8 cellular contexts compared by ENCODE assay signal in the genomic region with DNA sequence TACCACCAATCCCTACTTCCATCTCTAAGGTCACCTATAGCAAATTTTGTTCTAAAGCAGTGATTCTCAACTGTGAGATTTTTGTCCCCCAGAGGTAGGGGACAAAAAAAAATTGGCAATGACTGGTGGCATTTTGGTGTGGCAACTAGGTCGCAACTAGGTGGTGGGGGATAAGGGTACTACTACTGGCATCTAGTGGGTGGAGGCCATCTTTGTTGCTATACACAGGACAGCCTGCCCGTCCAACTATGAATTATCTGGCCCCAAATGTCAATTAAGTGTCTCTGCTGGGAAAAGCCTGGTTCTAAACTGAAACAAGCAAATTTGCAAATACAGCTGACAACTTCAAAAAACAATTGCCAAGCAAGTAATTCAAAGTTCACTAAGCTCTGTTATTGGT. TPM values are rescaled to one million over a fixed set of nuclear protein-coding genes. Genes with fewer than 3 reads are reported as not detected.
DNase-seq lines count a peak whose midpoint lies in the region; ATAC-seq and TF ChIP-seq lines count a peak whose summit lies in the region.

No MANE protein-coding gene starts in this region.

- H3K4me3 Mint-ChIP-seq in activated T-cell treated with anti-CD3 and anti-CD28 coated beads, Interleukin-2, amount 50 U/mL, for 4 hours: peak overlapping the region; percentile 95
- peak overlapping the region; percentile 92 for H3K4me3 Mint-ChIP-seq in WTC11

- CTCF ChIA-PET in WTC11 (lab: Charles Lee): interaction anchor here (0.7 to 1.7 kb wide), 3 partner anchors 48 to 445 kb away, joined by 3 to 5 read pairs (median 3); no protein-coding TSS in a partner anchor

- peaks cover 8% of the 10 kb centered on the region for H3K4me1 ChIP-seq in iPS-18a (ENCODE audit: control insufficient read depth, low read depth, low read length)

- peak overlapping the region; percentile 84 for H3K4me3 ChIP-seq in iPS-18a (ENCODE audit: low read length)

- no peaks in the 10 kb centered on the region for H3K9me3 Mint-ChIP-seq in activated T-cell treated with anti-CD3 and anti-CD28 coated beads, Interleukin-2, amount 50 U/mL, for 4 hours
- peaks cover 2% of the 10 kb centered on the region; the same call in 1 of the 2 replicates for H3K9me3 Mint-ChIP-seq in WTC11

- ATAC-seq in activated T-cell treated with anti-CD3 and anti-CD28 coated beads, Interleukin-2, amount 50 U/mL, for 4 hours: no peak
- no peak for ATAC-seq in WTC11

- H3K27me3 Mint-ChIP-seq in activated T-cell treated with anti-CD3 and anti-CD28 coated beads, Interleukin-2, amount 50 U/mL, for 4 hours (ENCODE audit: low read depth): no peaks in the 10 kb centered on the region
- H3K27me3 Mint-ChIP-seq in WTC11 (ENCODE audit: low read depth): no peaks in the 10 kb centered on the region

- H3K36me3 Mint-ChIP-seq in activated T-cell treated with anti-CD3 and anti-CD28 coated beads, Interleukin-2, amount 50 U/mL, for 4 hours (ENCODE audit: insufficient read depth): peaks cover 7% of the 10 kb centered on the region
- peaks cover 2% of the 10 kb centered on the region; the same call in 1 of the 2 replicates for H3K36me3 Mint-ChIP-seq in WTC11

- H3K27ac ChIP-seq in iPS-18a (ENCODE audit: low read length): no peak overlapping the region
- peak overlapping the region; percentile 90 for H3K27ac ChIP-seq in substantia nigra (ENCODE audit: low read depth, low read length, poor library complexity, severe bottlenecking)

- H3K4me1 Mint-ChIP-seq in activated T-cell treated with anti-CD3 and anti-CD28 coated beads, Interleukin-2, amount 50 U/mL, for 4 hours (ENCODE audit: low read depth): peaks cover 41% of the 10 kb centered on the region
- peaks cover 25% of the 10 kb centered on the region for H3K4me1 Mint-ChIP-seq in WTC11

- no peaks in the 10 kb centered on the region for H3K9me3 ChIP-seq in iPS-18a (ENCODE audit: control insufficient read depth, low read depth, low read length)

- no peak overlapping the region for H3K9ac ChIP-seq in iPS-18a (ENCODE audit: low read length)

- POLR2A ChIA-PET in WTC11 (lab: Charles Lee): no interaction called here

- H3K36me3 ChIP-seq in iPS-18a (ENCODE audit: control insufficient read depth, low read depth, low read length): no peaks in the 10 kb centered on the region

- DNase-seq in activated T-cell treated with anti-CD3 and anti-CD28 coated beads, Interleukin-2, amount 50 U/mL, for 4 hours: no peak
- no peak for DNase-seq in activated T-cell treated with anti-CD3 and anti-CD28 coated beads, Interleukin-2, amount 50 U/mL, for 48 hours
- DNase-seq in WTC11 (ENCODE audit: low spot score) (no peak), substantia nigra (lab: John Stamatoyannopoulos, UW) (peak in 2 of 49 donors; percentile 21 to 48), NCI-H2081 treated with DMSO at 0.1 percent for 48 hours (lab: John Stamatoyannopoulos, UW) (no peak), DMS79 (lab: John Stamatoyannopoulos, UW) (no peak), SHP77 (lab: John Stamatoyannopoulos, UW) (no peak)

- no peak for TF ChIP-seq CTCF in WTC11 (IDR thresholded peaks at IDR 0.05)

- H3K27ac Mint-ChIP-seq in WTC11: no peak overlapping the region

- no peaks in the 10 kb centered on the region for H3K27me3 ChIP-seq in iPS-18a (ENCODE audit: control insufficient read depth, insufficient read depth, low read length)

TF ChIP-seq in WTC11, 78 proteins besides CTCF, POLR2A, EP300 and RAD21:
- TF ChIP-seq ATF1 (CRISPR knock-in tag; IDR thresholded peaks at IDR 0.05): no peak
- TF ChIP-seq TCF7 (CRISPR knock-in tag; IDR thresholded peaks at IDR 0.05; ENCODE audit: low read depth): no peak
- no peak for TF ChIP-seq ZNF317 (CRISPR knock-in tag; IDR thresholded peaks at IDR 0.05; ENCODE audit: borderline replicate concordance, low read depth)
- TF ChIP-seq, protein P1, sequence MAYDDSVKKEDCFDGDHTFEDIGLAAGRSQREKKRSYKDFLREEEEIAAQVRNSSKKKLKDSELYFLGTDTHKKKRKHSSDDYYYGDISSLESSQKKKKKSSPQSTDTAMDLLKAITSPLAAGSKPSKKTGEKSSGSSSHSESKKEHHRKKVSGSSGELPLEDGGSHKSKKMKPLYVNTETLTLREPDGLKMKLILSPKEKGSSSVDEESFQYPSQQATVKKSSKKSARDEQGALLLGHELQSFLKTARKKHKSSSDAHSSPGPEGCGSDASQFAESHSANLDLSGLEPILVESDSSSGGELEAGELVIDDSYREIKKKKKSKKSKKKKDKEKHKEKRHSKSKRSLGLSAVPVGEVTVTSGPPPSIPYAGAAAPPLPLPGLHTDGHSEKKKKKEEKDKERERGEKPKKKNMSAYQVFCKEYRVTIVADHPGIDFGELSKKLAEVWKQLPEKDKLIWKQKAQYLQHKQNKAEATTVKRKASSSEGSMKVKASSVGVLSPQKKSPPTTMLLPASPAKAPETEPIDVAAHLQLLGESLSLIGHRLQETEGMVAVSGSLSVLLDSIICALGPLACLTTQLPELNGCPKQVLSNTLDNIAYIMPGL (CRISPR knock-in tag; IDR thresholded peaks at IDR 0.05): no peak
- no peak for TF ChIP-seq SP1 (CRISPR knock-in tag; conservative IDR thresholded peaks at IDR 0.05)
- TF ChIP-seq NR3C1 (CRISPR knock-in tag; conservative IDR thresholded peaks at IDR 0.05; ENCODE audit: low read depth): no peak

RNA-seq across cellular contexts. Expression of a gene that starts 1.4 kb away (rescaled TPM):
- 10 to 100 TPM in 2 of 3 donors, 1 to 10 TPM in 1; 9.1 to 12.3 (median 10.8) TPM for total RNA-seq in activated T-cell treated with anti-CD3 and anti-CD28 coated beads, Interleukin-2, amount 50 U/mL, for 4 hours
- 15.3 to 17.3 TPM (median 15.9 TPM) in 3 replicates for total RNA-seq in WTC11 (2021)
